8 cellular contexts compared by ENCODE assay signal in genomic region chr1:234771642-234772344, GRCh38.
DNase-seq lines count a peak whose midpoint lies in the region; ATAC-seq and TF ChIP-seq lines count a peak whose summit lies in the region.

No MANE protein-coding gene starts in this region.

- TF ChIP-seq CTCF in RWPE1 (conservative IDR thresholded peaks at IDR 0.05; ENCODE audit: low read depth): no peak
- no peak for TF ChIP-seq CTCF in fibroblast of villous mesenchyme (IDR thresholded peaks at IDR 0.05; ENCODE audit: insufficient read depth, low read depth, low read length)
- no peak for TF ChIP-seq CTCF in tibial nerve (IDR thresholded peaks at IDR 0.05)

- POLR2A ChIA-PET in RWPE1 (lab: Yijun Ruan, JAX; ENCODE audit: low non-redundant PET): no interaction called here

- ATAC-seq in stimulated activated naive CD8-positive, alpha-beta T cell treated with anti-CD3 and anti-CD28 coated beads, Interleukin-15, Interleukin-2, amounts not matched to agents 100 U/mL and 50 U/mL, for 24 hours: no peak

- no peak for DNase-seq in stimulated activated naive CD8-positive, alpha-beta T cell treated with anti-CD3 and anti-CD28 coated beads, Interleukin-15, Interleukin-2, amounts not matched to agents 100 U/mL and 50 U/mL, for 24 hours
- DNase-seq in RWPE1 (ENCODE audit: low spot score): no peak
- peak; percentile 26 for DNase-seq in fibroblast of villous mesenchyme (ENCODE audit: low read depth)
- no peak for DNase-seq in tibial nerve (ENCODE audit: low spot score in 2 of 2)
- DNase-seq in H7: no peak
- DNase-seq in hypothalamus (lab: John Stamatoyannopoulos, UW): no peak
- DNase-seq in stimulated activated CD8-positive, alpha-beta memory T cell treated with anti-CD3 and anti-CD28 coated beads, Interleukin-4, amount 100 ng/mL, for 48 hours: no peak

- H3K27me3 Mint-ChIP-seq in stimulated activated naive CD8-positive, alpha-beta T cell treated with anti-CD3 and anti-CD28 coated beads, Interleukin-15, Interleukin-2, amounts not matched to agents 100 ng/mL and 50 ng/mL, for 24 hours: no peaks in the 10 kb centered on the region

- no peak for TF ChIP-seq POLR2A in tibial nerve (IDR thresholded peaks at IDR 0.05)

- WGBS in tibial nerve, 2 donors: 57 to 70% methylated on average over 10 of the region's 10 CpGs

- CTCF ChIA-PET in RWPE1 (lab: Yijun Ruan, JAX): interaction anchor here (0.5 to 0.6 kb wide), 2 partner anchors 53 to 218 kb away, joined by 3 read pairs; no protein-coding TSS in a partner anchor

- H3K4me3 ChIP-seq in fibroblast of villous mesenchyme (ENCODE audit: low read depth, low read length) (no peak overlapping the region), tibial nerve (no peak overlapping the region), H7 (ENCODE audit: insufficient read depth, low read depth, low read length) (no peak overlapping the region)

- peaks cover 4% of the 10 kb centered on the region for H3K36me3 Mint-ChIP-seq in stimulated activated naive CD8-positive, alpha-beta T cell treated with anti-CD3 and anti-CD28 coated beads, Interleukin-15, Interleukin-2, amounts not matched to agents 100 ng/mL and 50 ng/mL, for 24 hours (ENCODE audit: low read depth)

- H3K27ac ChIP-seq in RWPE1 (peak overlapping the region; percentile 79), tibial nerve (peak overlapping the region in 3 of 4 donors; percentile 46 to 70 (median 68))

- no peaks in the 10 kb centered on the region for H3K9me3 Mint-ChIP-seq in stimulated activated naive CD8-positive, alpha-beta T cell treated with anti-CD3 and anti-CD28 coated beads, Interleukin-15, Interleukin-2, amounts not matched to agents 100 ng/mL and 50 ng/mL, for 24 hours

- H3K36me3 ChIP-seq in tibial nerve: no peaks in the 10 kb centered on the region
- no peaks in the 10 kb centered on the region for H3K36me3 ChIP-seq in H7 (replicated peaks; ENCODE audit: control insufficient read depth, insufficient read depth, low read length)

- no peaks in the 10 kb centered on the region for H3K9me3 ChIP-seq in tibial nerve

- peaks cover 0 to 15% (median 4%) of the 10 kb centered on the region in 4 donors for H3K4me1 ChIP-seq in tibial nerve

- no peak for TF ChIP-seq EP300 in tibial nerve (IDR thresholded peaks at IDR 0.05)

- H3K4me1 Mint-ChIP-seq in stimulated activated naive CD8-positive, alpha-beta T cell treated with anti-CD3 and anti-CD28 coated beads, Interleukin-15, Interleukin-2, amounts not matched to agents 100 ng/mL and 50 ng/mL, for 24 hours (ENCODE audit: low read depth): peaks cover 71% of the 10 kb centered on the region

- H3K27me3 ChIP-seq in tibial nerve: peaks cover 0 to 5% of the 10 kb centered on the region in 2 donors
- H3K27me3 ChIP-seq in H7 (ENCODE audit: control insufficient read depth, insufficient read depth, low read length): peaks cover 5% of the 10 kb centered on the region; the same call in 1 of the 2 replicates

- peak overlapping the region; percentile 98 for H3K27ac Mint-ChIP-seq in stimulated activated naive CD8-positive, alpha-beta T cell treated with anti-CD3 and anti-CD28 coated beads, Interleukin-15, Interleukin-2, amounts not matched to agents 100 ng/mL and 50 ng/mL, for 24 hours

- H3K4me3 Mint-ChIP-seq in stimulated activated naive CD8-positive, alpha-beta T cell treated with anti-CD3 and anti-CD28 coated beads, Interleukin-15, Interleukin-2, amounts not matched to agents 100 ng/mL and 50 ng/mL, for 24 hours: peak overlapping the region; percentile 58
